ENCODE assay signal across 8 cellular contexts in the genomic region with DNA sequence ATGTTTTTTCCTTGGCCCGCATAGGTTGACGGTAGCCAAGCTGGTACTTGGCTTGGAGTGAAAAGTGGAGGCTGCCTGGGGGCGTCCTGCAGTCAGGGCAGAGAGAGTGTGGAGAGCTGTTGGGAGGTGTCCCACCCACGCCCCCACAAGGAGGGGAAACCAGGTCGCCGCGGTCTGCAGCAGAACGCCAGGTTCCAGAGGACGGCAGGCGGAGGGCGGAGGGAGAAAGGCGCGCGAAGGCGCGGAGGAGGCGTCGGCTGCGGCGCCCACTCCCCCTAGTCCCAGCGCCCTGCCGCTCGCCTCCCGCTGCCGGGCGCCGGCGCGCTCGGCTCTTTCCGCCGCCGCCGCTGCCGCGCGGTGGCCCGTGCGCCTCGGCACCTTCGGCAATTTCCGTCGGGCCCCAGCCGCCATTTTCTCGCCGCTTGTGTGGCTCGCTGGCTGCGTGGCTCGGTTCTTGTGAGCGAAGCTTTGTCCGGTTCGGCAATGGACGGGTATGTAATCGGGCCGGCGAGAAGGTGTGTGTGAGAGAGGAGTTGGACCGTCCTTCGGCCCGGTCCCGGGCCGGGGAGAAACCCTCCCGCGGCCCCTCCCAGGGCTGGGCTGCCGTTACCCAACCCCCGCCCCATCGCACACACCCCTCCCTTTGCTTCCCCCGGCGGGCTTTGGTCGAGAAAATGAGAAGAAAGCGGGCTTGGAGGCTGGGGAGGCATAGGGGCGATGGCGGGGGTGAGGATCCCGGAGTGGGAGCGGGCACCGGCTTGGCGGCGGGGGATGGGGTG. TPM values are rescaled to one million over a fixed set of nuclear protein-coding genes. Genes with fewer than 3 reads are reported as not detected.
DNase-seq lines count a peak whose midpoint lies in the region; ATAC-seq and TF ChIP-seq lines count a peak whose summit lies in the region.

A gene with protein sequence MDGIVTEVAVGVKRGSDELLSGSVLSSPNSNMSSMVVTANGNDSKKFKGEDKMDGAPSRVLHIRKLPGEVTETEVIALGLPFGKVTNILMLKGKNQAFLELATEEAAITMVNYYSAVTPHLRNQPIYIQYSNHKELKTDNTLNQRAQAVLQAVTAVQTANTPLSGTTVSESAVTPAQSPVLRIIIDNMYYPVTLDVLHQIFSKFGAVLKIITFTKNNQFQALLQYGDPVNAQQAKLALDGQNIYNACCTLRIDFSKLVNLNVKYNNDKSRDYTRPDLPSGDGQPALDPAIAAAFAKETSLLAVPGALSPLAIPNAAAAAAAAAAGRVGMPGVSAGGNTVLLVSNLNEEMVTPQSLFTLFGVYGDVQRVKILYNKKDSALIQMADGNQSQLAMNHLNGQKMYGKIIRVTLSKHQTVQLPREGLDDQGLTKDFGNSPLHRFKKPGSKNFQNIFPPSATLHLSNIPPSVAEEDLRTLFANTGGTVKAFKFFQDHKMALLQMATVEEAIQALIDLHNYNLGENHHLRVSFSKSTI (plus strand): TSS at position 403 of the 779 bp plus-strand sequence. CDS start 81 bp downstream, at position 484.

- CTCF ChIA-PET in activated CD4-positive, alpha-beta T cell treated with anti-CD3 and anti-CD28 coated beads for 36 hours (lab: Charles Lee): no interaction called here

- POLR2A ChIA-PET in activated CD4-positive, alpha-beta T cell treated with anti-CD3 and anti-CD28 coated beads for 36 hours (lab: Charles Lee): interaction anchor here (0.9 to 1.1 kb wide), 2 partner anchors 11 to 1199 kb away, joined by 4 to 5 read pairs; a partner anchor contains a TSS

- no peaks in the 10 kb centered on the region for H3K9me3 Mint-ChIP-seq in activated CD4-positive, alpha-beta T cell treated with anti-CD3 and anti-CD28 coated beads for 36 hours (ENCODE audit: low read depth)
- no peaks in the 10 kb centered on the region for H3K9me3 Mint-ChIP-seq in chondrocyte (ENCODE audit: low read depth)

- H3K4me1 Mint-ChIP-seq in activated CD4-positive, alpha-beta T cell treated with anti-CD3 and anti-CD28 coated beads for 36 hours: peaks cover 22% of the 10 kb centered on the region
- H3K4me1 Mint-ChIP-seq in chondrocyte (ENCODE audit: low read depth): peaks cover 30% of the 10 kb centered on the region

- peaks cover 24% of the 10 kb centered on the region for H3K36me3 Mint-ChIP-seq in activated CD4-positive, alpha-beta T cell treated with anti-CD3 and anti-CD28 coated beads for 36 hours (ENCODE audit: low read depth)
- peaks cover 9% of the 10 kb centered on the region for H3K36me3 Mint-ChIP-seq in chondrocyte (ENCODE audit: low read depth)

- peak within 1 kb of the TSS; percentile 81 for H3K27ac Mint-ChIP-seq in activated CD4-positive, alpha-beta T cell treated with anti-CD3 and anti-CD28 coated beads for 36 hours
- H3K27ac Mint-ChIP-seq in chondrocyte (ENCODE audit: unreplicated experiment): peak within 1 kb of the TSS; percentile 96

- intact Hi-C loops in activated CD4-positive, alpha-beta T cell treated with anti-CD3 and anti-CD28 coated beads for 36 hours (cut with DNase I, micrococcal nuclease): loop anchor here in 1 of 2 experiments (1.0 to 10.0 kb wide), 3 partner anchors 1203 to 1487 kb away; a partner anchor contains a TSS

- peak; percentile 62 to 72 for DNase-seq in AML-193 (lab: John Stamatoyannopoulos, UW)
- DNase-seq in NCI-H446 (lab: John Stamatoyannopoulos, UW): peak; percentile 74 to 93
- DNase-seq in activated CD4-positive, alpha-beta T cell treated with anti-CD3 and anti-CD28 coated beads for 36 hours: peak; percentile 90
- peak; percentile 94 for DNase-seq in chondrocyte (ENCODE audit: low spot score)
- peak; percentile 85 for DNase-seq in kidney tubule cell (ENCODE audit: low spot score)
- DNase-seq in stimulated activated CD4-positive, alpha-beta T cell treated with anti-CD3 and anti-CD28 coated beads, Interleukin-1b, Interleukin-23, amount 100 ng/mL, for 24 hours (ENCODE audit: low read depth in 4 of 4, low spot score in 1 of 4): peak; percentile 55 to 73 (median 63)

- peak within 1 kb of the TSS; percentile 95 for H3K4me3 Mint-ChIP-seq in activated CD4-positive, alpha-beta T cell treated with anti-CD3 and anti-CD28 coated beads for 36 hours
- peak within 1 kb of the TSS; percentile 93 for H3K4me3 Mint-ChIP-seq in chondrocyte (ENCODE audit: unreplicated experiment)

- H3K27me3 Mint-ChIP-seq in activated CD4-positive, alpha-beta T cell treated with anti-CD3 and anti-CD28 coated beads for 36 hours: no peaks in the 10 kb centered on the region
- H3K27me3 Mint-ChIP-seq in chondrocyte (ENCODE audit: low read depth): no peaks in the 10 kb centered on the region

- ATAC-seq in GM19025 (IDR thresholded peaks at IDR 0.05; ENCODE audit: low read depth, unreplicated experiment) (peak; percentile 95), HG03196 (IDR thresholded peaks at IDR 0.05; ENCODE audit: unreplicated experiment) (peak; percentile 96)
- peak; percentile 95 for ATAC-seq in activated CD4-positive, alpha-beta T cell treated with anti-CD3 and anti-CD28 coated beads for 36 hours

- no peak for TF ChIP-seq CTCF in chondrocyte (IDR thresholded peaks at IDR 0.05)

RNA-seq across cellular contexts. Expression of the gene that starts here (rescaled TPM):
- total RNA-seq in activated CD4-positive, alpha-beta T cell treated with anti-CD3 and anti-CD28 coated beads for 36 hours: 10 to 100 TPM; 13.5 to 14.8 TPM
- total RNA-seq in chondrocyte: 11.5 to 19.4 TPM (median 13.2 TPM) in 3 replicates

Comparison
In these comparisons a context has a peak if more than half of its experiments do, and no peak if none do; other contexts are left out.
1. Peak in every context shown above with its lines: DNase-seq and ATAC-seq.